ENCODE assay signal across 1 cellular context in genomic region chr4:2937986-2938385, GRCh38.
TF ChIP-seq lines count a peak whose summit lies in the region.

No MANE protein-coding gene starts in this region.

TF ChIP-seq in GM23338, 12 proteins besides CTCF, POLR2A, EP300 and RAD21 (continued from another document):
- no peak for TF ChIP-seq ETS1 (IDR thresholded peaks at IDR 0.05)
- no peak for TF ChIP-seq ZNF114 (CRISPR knock-in tag; IDR thresholded peaks at IDR 0.05)
- no peak for TF ChIP-seq CREB1 (CRISPR knock-in tag; IDR thresholded peaks at IDR 0.05; ENCODE audit: low read depth)
- no peak for TF ChIP-seq ZNF462 (CRISPR knock-in tag; IDR thresholded peaks at IDR 0.05)
- TF ChIP-seq POLR2AphosphoS5 (IDR thresholded peaks at IDR 0.05; ENCODE audit: low read depth), result no peak
- TF ChIP-seq JUNB (IDR thresholded peaks at IDR 0.05; ENCODE audit: unreplicated experiment), result no peak
- TF ChIP-seq REST (IDR thresholded peaks at IDR 0.05; ENCODE audit: unreplicated experiment), result no peak
- TF ChIP-seq NANOG (IDR thresholded peaks at IDR 0.05; ENCODE audit: borderline replicate concordance), result no peak
- no peak for TF ChIP-seq EZH2phosphoT487 (IDR thresholded peaks at IDR 0.05; ENCODE audit: unreplicated experiment)
- no peak for TF ChIP-seq STAT1 (IDR thresholded peaks at IDR 0.05; ENCODE audit: unreplicated experiment)
- no peak for TF ChIP-seq EZH2 (IDR thresholded peaks at IDR 0.05; ENCODE audit: low read depth, unreplicated experiment)
